9 cellular contexts compared by ENCODE assay signal in genomic region chr4:107036602-107037151, GRCh38. TPM values are rescaled to one million over a fixed set of nuclear protein-coding genes. Genes with fewer than 3 reads are reported as not detected.
DNase-seq lines count a peak whose midpoint lies in the region; ATAC-seq and TF ChIP-seq lines count a peak whose summit lies in the region.
"Had no signal": no experiment of that assay in that cellular context is flagged by ENCODE, and none has a peak within 500 bp of the region (broad histone marks: within the 10 kb centered on the region; RNA-seq: fewer than 3 reads in every experiment).

No MANE protein-coding gene starts in this region.

- peak overlapping the region; percentile 41 to 85 (median 70); a peak in 18 of 22 replicates for H3K4me2 ChIP-seq in BLaER1 treated with 17β-estradiol and CSF1 and Interleukin-3, amounts not matched to agents 10 nM and 100 nM
- H3K4me2 ChIP-seq in KMS-11 = peak overlapping the region; percentile 46

- H3K27me3 Mint-ChIP-seq in neural crest cell (ENCODE audit: low read depth) = peaks cover 76% of the 10 kb centered on the region

- no peaks in the 10 kb centered on the region for H3K36me3 Mint-ChIP-seq in neural crest cell (ENCODE audit: low read depth)

- no peaks in the 10 kb centered on the region for H3K79me2 ChIP-seq in KMS-11 (ENCODE audit: insufficient read depth, low read depth)

- peaks cover 37% of the 10 kb centered on the region for H3K4me1 Mint-ChIP-seq in neural crest cell

- H3K36me3 ChIP-seq in BLaER1 treated with 17β-estradiol and CSF1 and Interleukin-3, amounts not matched to agents 10 nM and 100 nM = no peaks in the 10 kb centered on the region
- no peaks in the 10 kb centered on the region for H3K36me3 ChIP-seq in KMS-11 (ENCODE audit: insufficient read depth)

- H3K9me3 ChIP-seq in BLaER1 treated with 17β-estradiol and CSF1 and Interleukin-3, amounts not matched to agents 10 nM and 100 nM (replicated peaks in 1 of 11) = peaks cover 28 to 51% (median 36%) of the 10 kb centered on the region in 11 experiments

- H4K20me1 ChIP-seq in BLaER1 treated with 17β-estradiol and CSF1 and Interleukin-3, amounts not matched to agents 10 nM and 100 nM = no peaks in the 10 kb centered on the region
- no peaks in the 10 kb centered on the region for H4K20me1 ChIP-seq in KMS-11 (ENCODE audit: insufficient read depth)

- peak overlapping the region; percentile 75 for H2AFZ ChIP-seq in KMS-11 (ENCODE audit: low read depth)

- peak in 4 of 10 donors; percentile 4 to 40 (median 24) for DNase-seq in dorsolateral prefrontal cortex
- DNase-seq in neural crest cell (ENCODE audit: low read depth, low spot score) = no peak
- no peak for DNase-seq in amniotic stem cell (lab: John Stamatoyannopoulos, UW)
- DNase-seq in NCI-H2081 treated with DMSO at 0.1 percent for 48 hours (lab: John Stamatoyannopoulos, UW) = no peak

- peaks cover 3 to 40% (median 37%) of the 10 kb centered on the region in 11 experiments; a peak in 20 of 22 replicates for H3K27me3 ChIP-seq in BLaER1 treated with 17β-estradiol and CSF1 and Interleukin-3, amounts not matched to agents 10 nM and 100 nM
- H3K27me3 ChIP-seq in KMS-11 (ENCODE audit: insufficient read depth, low read depth) (no peaks in the 10 kb centered on the region), dorsolateral prefrontal cortex (peaks cover 0 to 49% (median 11%) of the 10 kb centered on the region in 45 donors)

- H3K4me3 ChIP-seq in BLaER1 treated with 17β-estradiol and CSF1 and Interleukin-3, amounts not matched to agents 10 nM and 100 nM = peak overlapping the region in 9 of 10 experiments; percentile 20 to 65 (median 49); a peak in 12 of 20 replicates
- H3K4me3 ChIP-seq in KMS-11 (IDR thresholded peaks at IDR 0.05; ENCODE audit: insufficient read depth, low read depth, low read length) (no peak overlapping the region), dorsolateral prefrontal cortex (peak overlapping the region; percentile 34 to 76 (median 59))
- H3K4me3 ChIP-seq: lung had no signal

- intact Hi-C loops in dorsolateral prefrontal cortex (cut with DNase I) = loop anchor here (5.0 to 10.0 kb wide), 3 partner anchors 138 to 628 kb away; no protein-coding TSS in a partner anchor

- no peak for TF ChIP-seq CTCF in KMS-11 (conservative IDR thresholded peaks at IDR 0.05; ENCODE audit: low read depth, low read length)
- no peak for TF ChIP-seq CTCF in dorsolateral prefrontal cortex (IDR thresholded peaks at IDR 0.05 in 54 of 56, conservative IDR thresholded peaks at IDR 0.05 in 2 of 56; ENCODE audit: low read depth in 1 of 56, partially characterized antibody in 56 of 56)
- TF ChIP-seq CTCF in neural crest cell (conservative IDR thresholded peaks at IDR 0.05) = no peak

- no peak overlapping the region; a peak in 1 of 22 replicates for H3K9ac ChIP-seq in BLaER1 treated with 17β-estradiol and CSF1 and Interleukin-3, amounts not matched to agents 10 nM and 100 nM
- no peak overlapping the region for H3K9ac ChIP-seq in KMS-11

- ATAC-seq in HG03520 (IDR thresholded peaks at IDR 0.05; ENCODE audit: unreplicated experiment) (no peak), HG03469 (IDR thresholded peaks at IDR 0.05; ENCODE audit: unreplicated experiment) (no peak)

- H3K9me3 Mint-ChIP-seq in neural crest cell = no peaks in the 10 kb centered on the region

- peaks cover 0 to 14% (median 0%) of the 10 kb centered on the region in 10 experiments; a peak in 4 of 20 replicates for H3K4me1 ChIP-seq in BLaER1 treated with 17β-estradiol and CSF1 and Interleukin-3, amounts not matched to agents 10 nM and 100 nM
- peaks cover 5% of the 10 kb centered on the region for H3K4me1 ChIP-seq in KMS-11 (ENCODE audit: low read depth, poor library complexity, severe bottlenecking)

- no peak overlapping the region for H3K27ac Mint-ChIP-seq in neural crest cell (ENCODE audit: unreplicated experiment)

- H3K4me3 Mint-ChIP-seq in neural crest cell = peak overlapping the region; percentile 93

- no peak overlapping the region for H3K27ac ChIP-seq in BLaER1 treated with 17β-estradiol and CSF1 and Interleukin-3, amounts not matched to agents 10 nM and 100 nM
- H3K27ac ChIP-seq in KMS-11 (no peak overlapping the region), dorsolateral prefrontal cortex (peak overlapping the region in 4 of 59 donors; percentile 9 to 40 (median 24))

RNA-seq across cellular contexts. Expression of gene DKK2, which starts 0.6 kb away (rescaled TPM):
- total RNA-seq in dorsolateral prefrontal cortex = 10 to 100 TPM in 1 of 120 experiments, 1 to 10 TPM in 113, under 1 TPM in 6; 0.44 to 14.1 (median 2.2) TPM
- total RNA-seq in neural crest cell = not detected in 2 replicates
